16 cellular contexts compared by ENCODE assay signal in genomic region chr3:156819842-156820686, GRCh38. TPM values are rescaled to one million over a fixed set of nuclear protein-coding genes. Genes with fewer than 3 reads are reported as not detected.
DNase-seq lines count a peak whose midpoint lies in the region; ATAC-seq, FAIRE-seq and TF ChIP-seq lines count a peak whose summit lies in the region.
"Had no signal": no experiment of that assay in that cellular context is flagged by ENCODE, and none has a peak within 500 bp of the region (broad histone marks: within the 10 kb centered on the region; RNA-seq: fewer than 3 reads in every experiment).

No MANE protein-coding gene starts in this region.

- ATAC-seq in A549 (no peak), GM18870 (IDR thresholded peaks at IDR 0.05; ENCODE audit: unreplicated experiment) (peak; percentile 21)
- ATAC-seq: activated CD4-positive, alpha-beta T cell treated with anti-CD3 and anti-CD28 coated beads for 36 hours; left lobe of liver; upper lobe of right lung had no signal

- no peak overlapping the region for H2AFZ ChIP-seq in PC-9

- no peak for TF ChIP-seq RAD21 in A549 (conservative IDR thresholded peaks at IDR 0.05 in 1 of 2, IDR thresholded peaks at IDR 0.05 in 1 of 2)

- POLR2A ChIA-PET in A549 (lab: Yijun Ruan, JAX) (interaction anchor here (2.2 kb wide), 1 partner anchor 146 kb away, joined by 7 read pairs; the partner anchor contains the start of gene TIPARP), PC-9 (lab: Charles Lee; ENCODE audit: unreplicated experiment) (interaction anchor here (1.6 kb wide), 1 partner anchor 269 kb away, joined by 3 read pairs; no protein-coding TSS in a partner anchor)

- peaks cover 40% of the 10 kb centered on the region for H3F3A ChIP-seq in PC-9 (ENCODE audit: insufficient read depth, low read depth)

- no peak for TF ChIP-seq CTCF in A549 (IDR thresholded peaks at IDR 0.05)
- TF ChIP-seq CTCF in PC-9 (conservative IDR thresholded peaks at IDR 0.05), result no peak
- no peak for TF ChIP-seq CTCF in fibroblast of villous mesenchyme (IDR thresholded peaks at IDR 0.05; ENCODE audit: insufficient read depth, low read depth, low read length)

- no peak for TF ChIP-seq POLR2A in A549 (IDR thresholded peaks at IDR 0.05; ENCODE audit: low read length)

- 66% methylated on average over 6 of the region's 6 CpGs for WGBS in A549 (ENCODE audit: missing lambda C conversion rate)

- H3K4me3 ChIP-seq in A549 (no peak overlapping the region), PC-9 (no peak overlapping the region), fibroblast of villous mesenchyme (ENCODE audit: low read depth, low read length) (no peak overlapping the region)
- H3K4me3 ChIP-seq: spleen, upper lobe of right lung had no signal

- CTCF ChIA-PET in A549 (lab: Yijun Ruan, JAX), result interaction anchor here (0.7 to 3.9 kb wide), 5 partner anchors 32 to 317 kb away, joined by 3 to 12 read pairs (median 4); partner anchors contain the start of gene TIPARP
- CTCF ChIA-PET in PC-9 (lab: Charles Lee), result interaction anchor here (0.7 kb wide), 1 partner anchor 262 kb away, joined by 3 read pairs; no protein-coding TSS in a partner anchor

- intact Hi-C loops in PC-9 (cut with micrococcal nuclease; ENCODE audit: unreplicated experiment), result loop anchor here (5.0 kb wide), 2 partner anchors 38 to 263 kb away; partner anchors contain the start of gene SSR3

- H3K36me3 ChIP-seq in PC-9 (ENCODE audit: low read depth), result no peaks in the 10 kb centered on the region
- H3K36me3 ChIP-seq: spleen, upper lobe of right lung had no signal

- no peak for DNase-seq in A549 (ENCODE audit: low read depth in 1 of 2, low spot score in 1 of 2)
- DNase-seq in PC-9, result no peak
- peak; percentile 57 for DNase-seq in fibroblast of villous mesenchyme (ENCODE audit: low read depth)
- no peak for DNase-seq in NCI-H2227 (lab: John Stamatoyannopoulos, UW; ENCODE audit: unreplicated experiment)
- no peak for DNase-seq in cerebellar nuclear complex (lab: John Stamatoyannopoulos, UW)
- DNase-seq in ureter (ENCODE audit: low spot score), result no peak
- DNase-seq in NCI-H2029 (lab: John Stamatoyannopoulos, UW), result no peak
- DNase-seq: activated CD4-positive, alpha-beta T cell treated with anti-CD3 and anti-CD28 coated beads for 36 hours; effector memory CD4-positive, alpha-beta T cell; NCI-H2081 treated with DMSO at 0.1 percent for 48 hours; RPMI8226; spleen; stimulated activated naive CD4-positive, alpha-beta T cell; upper lobe of right lung had no signal

- H3K9me3 ChIP-seq in A549 (no peaks in the 10 kb centered on the region), PC-9 (ENCODE audit: insufficient read depth, low read depth) (no peaks in the 10 kb centered on the region)
- H3K9me3 ChIP-seq: spleen, upper lobe of right lung had no signal

- H3K9me2 ChIP-seq in PC-9 (ENCODE audit: insufficient read depth), result no peaks in the 10 kb centered on the region

- H3K4me1 ChIP-seq in A549 (peaks cover 38% of the 10 kb centered on the region), PC-9 (replicated peaks; ENCODE audit: insufficient read depth) (peaks cover 44% of the 10 kb centered on the region)

- H3K4me2 ChIP-seq in A549 (peak overlapping the region; percentile 82; the same call in 2 of the 3 replicates), PC-9 (peak overlapping the region; percentile 87; the same call in 1 of the 2 replicates)

- no TSS peak for BruUV-seq in PC-9 (replicated peaks; lab: Mats Ljungman, UMichigan)

- peak overlapping the region; percentile 52 to 92; a peak in 4 of 6 replicates for H3K27ac ChIP-seq in A549
- H3K27ac ChIP-seq in PC-9, result peak overlapping the region; percentile 97
- H3K27ac ChIP-seq: spleen, upper lobe of right lung had no signal

- peaks cover 35% of the 10 kb centered on the region for H3K79me2 ChIP-seq in PC-9 (ENCODE audit: low read depth)

- no peak for TF ChIP-seq EP300 in A549 (IDR thresholded peaks at IDR 0.05)

- H4K20me1 ChIP-seq in PC-9 (ENCODE audit: insufficient read depth), result no peaks in the 10 kb centered on the region

- FAIRE-seq in A549 (lab: Jason Lieb, UNC), result no peak

- H3K27me3 ChIP-seq in PC-9 (ENCODE audit: insufficient read depth, low read depth), result no peaks in the 10 kb centered on the region
- H3K27me3 ChIP-seq: spleen, upper lobe of right lung had no signal

TF ChIP-seq in A549, 52 proteins besides CTCF, POLR2A, EP300 and RAD21:
- 0 out of 2 replicates have a peak, but pooled peaks have one; percentile 26 for TF ChIP-seq HOXB5 (CRISPR knock-in tag; IDR thresholded peaks at IDR 0.05)
- no peak for TF ChIP-seq BHLHE40 (IDR thresholded peaks at IDR 0.05; ENCODE audit: low read depth, low read length)

RNA-seq across cellular contexts. Expression of gene LEKR1, which starts 6.1 kb away (rescaled TPM):
- 0.69 and 1.4 TPM in 2 replicates for polyA plus RNA-seq in A549 (2011; rRNA removed)
- polyA plus RNA-seq in A549 (2012; cell fraction: cytosol; rRNA removed), result 0.31 and 0.32 TPM in 2 replicates
- polyA plus RNA-seq in A549 (2012; cell fraction: nucleus; rRNA removed), result 0.11 and 0.26 TPM in 2 replicates
- polyA plus RNA-seq in A549 (2017; fragmentation: RNase III; extraction: RNeasy Plus Mini Kit Qiagen cat#74134 plus additional on column Dnase treatment), result 0.89 to 1.3 TPM (median 1.2 TPM) in 3 replicates
- 2.8 and 3.9 TPM in 2 replicates for polyA minus RNA-seq in A549 (2011; rRNA and poly(A)+ RNA removed)
- total RNA-seq in PC-9 (2021), result 3.2 and 3.9 TPM in 2 replicates
- 0.86 and 0.97 TPM in 2 replicates for total RNA-seq in fibroblast of villous mesenchyme
- total RNA-seq in ureter, result 3.5 TPM
